31 cellular contexts compared by ENCODE assay signal in the genomic region with DNA sequence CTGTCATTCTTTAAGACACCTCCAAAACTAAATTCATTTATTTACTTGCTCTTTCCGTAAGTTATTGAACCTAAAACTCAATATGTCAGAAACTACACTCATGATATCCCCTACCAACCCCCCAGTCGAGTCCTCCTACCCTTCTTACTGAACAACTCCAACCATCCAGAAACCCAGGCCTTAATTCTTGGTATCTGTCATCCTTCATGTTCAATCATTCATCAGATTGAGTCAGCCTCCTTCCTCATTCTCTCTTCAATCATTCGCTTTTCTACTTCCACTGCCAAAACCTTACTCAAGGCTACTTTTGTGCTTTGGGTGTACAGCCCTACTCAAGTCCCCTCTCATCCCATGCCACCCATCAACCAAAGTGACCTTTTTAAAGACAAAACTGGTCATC.
"Had no signal": no experiment of that assay in that cellular context is flagged by ENCODE, and none has a peak within 500 bp of the region (broad histone marks: within the 10 kb centered on the region; RNA-seq: fewer than 3 reads in every experiment).

No MANE protein-coding gene starts in this region.

- FAIRE-seq: astrocyte, endothelial cell of umbilical vein had no signal

- H3K4me3 Mint-ChIP-seq: activated CD4-positive, alpha-beta memory T cell treated with anti-CD3 and anti-CD28 coated beads for 36 hours; activated CD4-positive, alpha-beta T cell treated with anti-CD3 and anti-CD28 coated beads, Interleukin-2, amount 10 ng/mL, durations not matched to agents 24 days and 14 days; activated naive CD4-positive, alpha-beta T cell treated with anti-CD3 and anti-CD28 coated beads, Interleukin-2, amount 10 ng/mL, durations not matched to agents 7 days and 5 days; natural killer cell treated with Interleukin-12 subunit alpha and Interleukin-12 subunit beta and Interleukin-15 and Interleukin-18, amount 100 ng/mL, for 72 hours; stimulated activated memory B cell treated with anti-CD40 and anti-IgM and Interleukin-4, amounts not matched to agents 10 μg/mL and 1 μg/mL and 100 μg/mL, for 72 hours; T-helper 2 cell treated with Interferon-gamma antibody and Interleukin-4, amounts not matched to agents 5 μg/mL and 100 μg/mL, for 36 hours had no signal

- H3K9me3 Mint-ChIP-seq: activated CD4-positive, alpha-beta memory T cell treated with anti-CD3 and anti-CD28 coated beads for 36 hours; activated CD4-positive, alpha-beta T cell treated with anti-CD3 and anti-CD28 coated beads, Interleukin-2, amount 10 ng/mL, durations not matched to agents 24 days and 14 days; activated naive CD4-positive, alpha-beta T cell treated with anti-CD3 and anti-CD28 coated beads, Interleukin-2, amount 10 ng/mL, durations not matched to agents 7 days and 5 days; natural killer cell treated with Interleukin-12 subunit alpha and Interleukin-12 subunit beta and Interleukin-15 and Interleukin-18, amount 100 ng/mL, for 72 hours; stimulated activated memory B cell treated with anti-CD40 and anti-IgM and Interleukin-4, amounts not matched to agents 10 μg/mL and 1 μg/mL and 100 μg/mL, for 72 hours; T-helper 2 cell treated with Interferon-gamma antibody and Interleukin-4, amounts not matched to agents 5 μg/mL and 100 μg/mL, for 36 hours had no signal

- H3K9me3 ChIP-seq: esophagus muscularis mucosa, left ventricle myocardium inferior, mucosa of descending colon, stomach, suprapubic skin, tibial artery, upper lobe of right lung had no signal

- H3K27me3 Mint-ChIP-seq: activated CD4-positive, alpha-beta memory T cell treated with anti-CD3 and anti-CD28 coated beads for 36 hours; activated CD4-positive, alpha-beta T cell treated with anti-CD3 and anti-CD28 coated beads, Interleukin-2, amount 10 ng/mL, durations not matched to agents 24 days and 14 days; activated naive CD4-positive, alpha-beta T cell treated with anti-CD3 and anti-CD28 coated beads, Interleukin-2, amount 10 ng/mL, durations not matched to agents 7 days and 5 days; natural killer cell treated with Interleukin-12 subunit alpha and Interleukin-12 subunit beta and Interleukin-15 and Interleukin-18, amount 100 ng/mL, for 72 hours; stimulated activated memory B cell treated with anti-CD40 and anti-IgM and Interleukin-4, amounts not matched to agents 10 μg/mL and 1 μg/mL and 100 μg/mL, for 72 hours had no signal

- H3K36me3 Mint-ChIP-seq: activated CD4-positive, alpha-beta memory T cell treated with anti-CD3 and anti-CD28 coated beads for 36 hours; activated naive CD4-positive, alpha-beta T cell treated with anti-CD3 and anti-CD28 coated beads, Interleukin-2, amount 10 ng/mL, durations not matched to agents 7 days and 5 days; natural killer cell treated with Interleukin-12 subunit alpha and Interleukin-12 subunit beta and Interleukin-15 and Interleukin-18, amount 100 ng/mL, for 72 hours had no signal

- ATAC-seq: foreskin keratinocyte; natural killer cell treated with Interleukin-12 subunit alpha and Interleukin-12 subunit beta and Interleukin-15 and Interleukin-18, amount 100 ng/mL, for 72 hours; stimulated activated memory B cell treated with anti-CD40 and anti-IgM and Interleukin-4, amounts not matched to agents 10 μg/mL and 1 μg/mL and 100 μg/mL, for 72 hours; upper lobe of right lung had no signal

- H3K4me1 Mint-ChIP-seq: activated CD4-positive, alpha-beta T cell treated with anti-CD3 and anti-CD28 coated beads, Interleukin-2, amount 10 ng/mL, durations not matched to agents 24 days and 14 days; activated naive CD4-positive, alpha-beta T cell treated with anti-CD3 and anti-CD28 coated beads, Interleukin-2, amount 10 ng/mL, durations not matched to agents 7 days and 5 days; stimulated activated memory B cell treated with anti-CD40 and anti-IgM and Interleukin-4, amounts not matched to agents 10 μg/mL and 1 μg/mL and 100 μg/mL, for 72 hours had no signal

- DNase-seq: activated CD4-positive, alpha-beta memory T cell treated with anti-CD3 and anti-CD28 coated beads for 36 hours; activated CD4-positive, alpha-beta T cell treated with anti-CD3 and anti-CD28 coated beads, Interleukin-2, amount 10 ng/mL, durations not matched to agents 24 days and 14 days; activated CD4-positive, CD25-positive, alpha-beta regulatory T cell treated with anti-CD3 and anti-CD28 coated beads, Interleukin-2, amount 50 U/mL, for 72 hours; activated CD8-positive, alpha-beta memory T cell treated with anti-CD3 and anti-CD28 coated beads, Interleukin-2, amount 50 U/mL, for 4 hours; activated gamma-delta T cell; activated naive CD4-positive, alpha-beta T cell treated with anti-CD3 and anti-CD28 coated beads, Interleukin-2, amount 10 ng/mL, durations not matched to agents 7 days and 5 days; activated T-cell treated with anti-CD3 and anti-CD28 coated beads, Interleukin-2, amount 50 U/mL, for 1 hour; amniotic stem cell; brain microvascular endothelial cell; caudate nucleus; cortex of kidney; foreskin keratinocyte; left ventricle myocardium inferior; mucosa of descending colon; posterior cingulate gyrus; stimulated activated CD4-positive, alpha-beta T cell treated with anti-CD3 and anti-CD28 coated beads, Interleukin-12 subunit alpha, Interleukin-12 subunit beta, amount 100 ng/mL, for 4 hours; stimulated activated CD4-positive, alpha-beta T cell treated with anti-CD3 and anti-CD28 coated beads, Interleukin-4, amount 100 ng/mL, for 24 hours; stomach; T-helper 1 cell; tibial artery; upper lobe of right lung; WERI-Rb-1 had no signal

- H3K36me3 ChIP-seq: brain microvascular endothelial cell, stomach, suprapubic skin, upper lobe of right lung, WERI-Rb-1 had no signal

- H3K27ac ChIP-seq: brain microvascular endothelial cell, esophagus muscularis mucosa, foreskin keratinocyte, left ventricle myocardium inferior, skin epidermis, stomach, suprapubic skin, tibial artery, upper lobe of right lung, WERI-Rb-1 had no signal

- H3K4me3 ChIP-seq: esophagus muscularis mucosa, left ventricle myocardium inferior, lung, mucosa of descending colon, skin epidermis, stomach, suprapubic skin, tibial artery, upper lobe of right lung had no signal

- H3K4me1 ChIP-seq: stomach, suprapubic skin, upper lobe of right lung had no signal

- H3K27me3 ChIP-seq: brain microvascular endothelial cell, esophagus muscularis mucosa, foreskin keratinocyte, stomach, suprapubic skin, tibial artery, upper lobe of right lung had no signal

- H3K27ac Mint-ChIP-seq: activated CD4-positive, alpha-beta memory T cell treated with anti-CD3 and anti-CD28 coated beads for 36 hours; activated CD4-positive, alpha-beta T cell treated with anti-CD3 and anti-CD28 coated beads, Interleukin-2, amount 10 ng/mL, durations not matched to agents 24 days and 14 days; activated naive CD4-positive, alpha-beta T cell treated with anti-CD3 and anti-CD28 coated beads, Interleukin-2, amount 10 ng/mL, durations not matched to agents 7 days and 5 days; natural killer cell treated with Interleukin-12 subunit alpha and Interleukin-12 subunit beta and Interleukin-15 and Interleukin-18, amount 100 ng/mL, for 72 hours; stimulated activated memory B cell treated with anti-CD40 and anti-IgM and Interleukin-4, amounts not matched to agents 10 μg/mL and 1 μg/mL and 100 μg/mL, for 72 hours; T-helper 2 cell treated with Interferon-gamma antibody and Interleukin-4, amounts not matched to agents 5 μg/mL and 100 μg/mL, for 36 hours had no signal
